In the genomic region with DNA sequence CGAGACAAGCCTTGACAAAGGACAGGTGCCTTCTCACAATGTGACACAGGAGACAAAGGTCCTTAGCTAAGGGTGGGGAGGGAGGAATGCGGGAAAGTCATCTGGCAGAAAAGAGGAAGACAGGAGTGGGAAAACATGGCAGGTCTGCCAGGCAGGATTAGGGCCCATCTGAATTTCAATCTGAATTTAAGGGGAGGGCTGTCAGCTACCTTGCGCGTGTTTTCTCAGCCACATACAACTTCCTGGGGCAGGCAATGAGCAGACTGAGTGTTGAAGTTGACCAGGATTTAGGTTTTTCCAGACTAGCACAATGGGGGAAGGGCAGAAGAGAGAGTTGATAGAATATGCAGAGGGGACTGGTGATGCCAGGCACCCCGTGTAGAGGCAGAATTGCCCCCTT, we compare ENCODE assay signal across 20 cellular contexts.
A peak's percentile ranks its signal among the peaks of the same experiment; 100 is the strongest.
DNase-seq lines count a peak whose midpoint lies in the region; ATAC-seq, FAIRE-seq and TF ChIP-seq lines count a peak whose summit lies in the region.
"Had no signal": no experiment of that assay in that cellular context is flagged by ENCODE, and none has a peak within 500 bp of the region (broad histone marks: within the 10 kb centered on the region; RNA-seq: fewer than 3 reads in every experiment).

No MANE protein-coding gene starts in this region.

- H4K8ac ChIP-seq in H1 (ENCODE audit: extremely low read depth, insufficient read depth, low read length): no peak overlapping the region

- peak overlapping the region; percentile 77; the same call in 1 of the 2 replicates for H2BK5ac ChIP-seq in H1 (ENCODE audit: low read depth, low read length)

- H3K23me2 ChIP-seq in H1 (ENCODE audit: low read depth, low read length): no peaks in the 10 kb centered on the region

- no peaks in the 10 kb centered on the region for H3K79me1 ChIP-seq in H1 (ENCODE audit: low read depth, low read length)

- no peaks in the 10 kb centered on the region for H3K9me3 ChIP-seq in HUES48 (ENCODE audit: control insufficient read depth, insufficient read depth, low read length)
- H3K9me3 ChIP-seq in H1 (ENCODE audit: insufficient read depth in 2 of 2, low read depth in 1 of 2, low read length in 1 of 2): no peaks in the 10 kb centered on the region
- no peaks in the 10 kb centered on the region for H3K9me3 ChIP-seq in iPS-20b (ENCODE audit: insufficient read depth, low read depth, low read length)
- H3K9me3 ChIP-seq: A549, BE2C, HAP-1 had no signal

- H2BK20ac ChIP-seq in H1 (ENCODE audit: low read length): peak overlapping the region; percentile 95; the same call in 1 of the 2 replicates

- TF ChIP-seq CTCF in H1 (IDR thresholded peaks at IDR 0.05; ENCODE audit: control extremely low read depth in 1 of 3, insufficient read depth in 1 of 3, low read depth in 1 of 3, low read length in 3 of 3): no peak

- CTCF ChIA-PET in H1 (lab: Charles Lee; ENCODE audit: partially characterized antibody): no interaction called here

- H3K27ac ChIP-seq in HUES48 (ENCODE audit: low read depth, low read length): peak overlapping the region; percentile 27
- H3K27ac ChIP-seq in H1 (ENCODE audit: low read depth, low read length): no peak overlapping the region
- H3K27ac ChIP-seq in iPS-20b (ENCODE audit: low read length): no peak overlapping the region
- H3K27ac ChIP-seq: A549, C4-2B had no signal

- no peak overlapping the region for H2BK15ac ChIP-seq in H1 (ENCODE audit: low read length)

- H2BK12ac ChIP-seq in H1 (ENCODE audit: low read depth, low read length): peak overlapping the region; percentile 87; the same call in 1 of the 2 replicates

- TF ChIP-seq EP300 in H1 (IDR thresholded peaks at IDR 0.05; ENCODE audit: borderline replicate concordance in 1 of 2, low read depth in 2 of 2, low read length in 2 of 2): no peak

- ATAC-seq in esophagus mucosa: no peak
- ATAC-seq: A549, HepG2 had no signal

- peak; percentile 39 for FAIRE-seq in H1 (lab: Jason Lieb, UNC)
- FAIRE-seq: A549, D721Med, G401.6, GM12891, HepG2 had no signal

- H2AK5ac ChIP-seq in H1 (ENCODE audit: low read depth, low read length): no peak overlapping the region

- H3K23ac ChIP-seq in H1 (ENCODE audit: insufficient read length): no peak overlapping the region

- H3K4me3 ChIP-seq in HUES48 (ENCODE audit: low read depth, low read length): no peak overlapping the region
- peak overlapping the region in 1 of 4 experiments; percentile 37; a peak in 1 of 8 replicates for H3K4me3 ChIP-seq in H1 (ENCODE audit: extremely low read depth in 1 of 4, insufficient read depth in 2 of 4, low read depth in 3 of 4, low read length in 4 of 4)
- peak overlapping the region; percentile 19; the same call in 1 of the 2 replicates for H3K4me3 ChIP-seq in iPS-20b (ENCODE audit: low read length)
- H3K4me3 ChIP-seq: A549, HAP-1 had no signal

- TF ChIP-seq POLR2A in H1 (IDR thresholded peaks at IDR 0.05; ENCODE audit: control extremely low read depth in 1 of 2, low read depth in 2 of 2, low read length in 2 of 2): no peak

- TF ChIP-seq RAD21 in H1 (IDR thresholded peaks at IDR 0.05 in 1 of 2, conservative IDR thresholded peaks at IDR 0.05 in 1 of 2; ENCODE audit: low read depth in 2 of 2, low read length in 2 of 2): no peak

- H3K79me2 ChIP-seq in H1 (ENCODE audit: control insufficient read depth in 1 of 2, insufficient read depth in 2 of 2, low read length in 2 of 2): no peaks in the 10 kb centered on the region

- H3K36me3 ChIP-seq in HUES48 (ENCODE audit: control insufficient read depth, insufficient read depth, low read length) (no peaks in the 10 kb centered on the region), H1 (ENCODE audit: control insufficient read depth in 2 of 4, insufficient read depth in 4 of 4, low read length in 3 of 4) (no peaks in the 10 kb centered on the region), iPS-20b (ENCODE audit: insufficient read depth, low read depth, low read length) (no peaks in the 10 kb centered on the region)
- H3K36me3 ChIP-seq: BE2C, HAP-1 had no signal

- DNase-seq in H1 (ENCODE audit: low read depth in 1 of 2, low spot score in 2 of 2) (peak in 1 of 2 experiments; percentile 52), NCI-H1105 treated with DMSO at 0.1 percent for 48 hours (lab: John Stamatoyannopoulos, UW) (no peak), COLO829 (ENCODE audit: low spot score) (no peak), NCI-H2196 treated with DMSO at 0.1 percent for 48 hours (lab: John Stamatoyannopoulos, UW; ENCODE audit: unreplicated experiment) (no peak)
- DNase-seq: BE2C; CD4-positive, alpha-beta memory T cell; COR-L47; DMS153; DMS79 treated with DMSO at 0.1 percent for 48 hours; EL had no signal

- H4K20me1 ChIP-seq in H1 (replicated peaks in 1 of 2; ENCODE audit: control insufficient read depth in 1 of 2, insufficient read depth in 2 of 2, low read length in 2 of 2): no peaks in the 10 kb centered on the region

- POLR2A ChIA-PET in H1 (lab: Charles Lee; ENCODE audit: partially characterized antibody): no interaction called here

- peak overlapping the region; percentile 62 for H2BK120ac ChIP-seq in H1 (replicated peaks; ENCODE audit: low read depth, low read length)

- no peak overlapping the region for H3K14ac ChIP-seq in H1 (ENCODE audit: insufficient read length)

- H3K9ac ChIP-seq in HUES48 (ENCODE audit: low read depth, low read length) (no peak overlapping the region), H1 (replicated peaks in 1 of 4; ENCODE audit: extremely low read depth in 1 of 4, low read depth in 3 of 4, low read length in 3 of 4) (no peak overlapping the region), iPS-20b (ENCODE audit: low read depth, low read length) (peak overlapping the region; percentile 11; the same call in 1 of the 2 replicates)

- H3K4me1 ChIP-seq in HUES48 (ENCODE audit: control insufficient read depth, insufficient read depth, low read length): peaks cover 25% of the 10 kb centered on the region
- peaks cover 9 to 20% (median 13%) of the 10 kb centered on the region in 4 experiments for H3K4me1 ChIP-seq in H1 (replicated peaks in 1 of 4; ENCODE audit: control insufficient read depth in 3 of 4, insufficient read depth in 4 of 4, low read length in 3 of 4)
- peaks cover 29% of the 10 kb centered on the region; the same call in 1 of the 2 replicates for H3K4me1 ChIP-seq in iPS-20b (ENCODE audit: insufficient read depth, low read length)
- H3K4me1 ChIP-seq: A549, BE2C, HAP-1 had no signal

- peak overlapping the region; percentile 16 for H3K4ac ChIP-seq in H1 (replicated peaks; ENCODE audit: insufficient read length, low read depth, low read length)

- peak overlapping the region; percentile 78 for H2AFZ ChIP-seq in H1 (ENCODE audit: low read length)

- no peak overlapping the region for H3K56ac ChIP-seq in H1 (replicated peaks; ENCODE audit: insufficient read length, low read depth, low read length)

- H3K18ac ChIP-seq in H1 (ENCODE audit: extremely low read depth, low read length): peak overlapping the region; percentile 90

- H3K4me2 ChIP-seq in H1 (ENCODE audit: insufficient read depth in 1 of 2, low read depth in 2 of 2, low read length in 2 of 2): peak overlapping the region; percentile 36 to 58
- H3K4me2 ChIP-seq: A549 had no signal

- WGBS in H1 (ENCODE audit: extremely low coverage in 1 of 2, insufficient coverage in 1 of 2, insufficient read length in 1 of 2, insufficient replicate concordance in 2 of 2, low coverage in 1 of 2, low lambda C conversion rate in 2 of 2, missing lambda C conversion rate in 1 of 2), 2 experiments: 24% methylated on average over 5 of the region's 5 CpGs; no CpG with 5 or more reads in 1 of the 2 experiments

- peak overlapping the region; percentile 13 for H4K91ac ChIP-seq in H1 (replicated peaks; ENCODE audit: insufficient read length, low read length)

- no peaks in the 10 kb centered on the region for H3K27me3 ChIP-seq in HUES48 (ENCODE audit: control insufficient read depth, insufficient read depth, low read length)
- no peaks in the 10 kb centered on the region for H3K27me3 ChIP-seq in H1 (replicated peaks in 1 of 4; ENCODE audit: control insufficient read depth in 3 of 4, extremely low read depth in 1 of 4, insufficient read depth in 3 of 4, low read length in 3 of 4)
- no peaks in the 10 kb centered on the region for H3K27me3 ChIP-seq in iPS-20b (ENCODE audit: insufficient read depth, low read length)
- H3K27me3 ChIP-seq: BE2C had no signal

- no peak overlapping the region for H4K5ac ChIP-seq in H1 (ENCODE audit: insufficient read length, low read depth, low read length)

TF ChIP-seq in H1, 55 proteins besides CTCF, POLR2A, EP300 and RAD21:
- TF ChIP-seq TEAD4 (IDR thresholded peaks at IDR 0.05; ENCODE audit: low read depth, low read length) (peak; percentile 23; the same call in 1 of the 2 replicates), ASH2L (IDR thresholded peaks at IDR 0.05; ENCODE audit: low read length) (peak; percentile 21), HDAC6 (IDR thresholded peaks at IDR 0.05; ENCODE audit: low read depth, low read length) (no peak)
